Comparison of ENCODE assay signal across 21 cellular contexts in genomic region chr12:92098594-92099370, GRCh38. TPM values are rescaled to one million over a fixed set of nuclear protein-coding genes. Genes with fewer than 3 reads are reported as not detected.
DNase-seq lines count a peak whose midpoint lies in the region; TF ChIP-seq lines count a peak whose summit lies in the region.
"Had no signal": no experiment of that assay in that cellular context is flagged by ENCODE, and none has a peak within 500 bp of the region (broad histone marks: within the 10 kb centered on the region; RNA-seq: fewer than 3 reads in every experiment).

No MANE protein-coding gene starts in this region.

- H4K8ac ChIP-seq in mesenchymal stem cell (ENCODE audit: low read length): no peak overlapping the region

- TF ChIP-seq EP300 in stomach (IDR thresholded peaks at IDR 0.05): no peak

- no peak overlapping the region for H3K4me2 ChIP-seq in mesenchymal stem cell (ENCODE audit: low read length, poor library complexity, severe bottlenecking)
- H3K4me2 ChIP-seq: BLaER1, PC-9 had no signal

- H2AFZ ChIP-seq in mesenchymal stem cell (ENCODE audit: low read depth, low read length): no peak overlapping the region
- H2AFZ ChIP-seq: PC-9 had no signal

- no peaks in the 10 kb centered on the region for H3K36me3 ChIP-seq in liver (ENCODE audit: control insufficient read depth in 4 of 4, insufficient read depth in 3 of 4, low read depth in 1 of 4, low read length in 3 of 4)
- H3K36me3 ChIP-seq in stomach: no peaks in the 10 kb centered on the region
- no peaks in the 10 kb centered on the region for H3K36me3 ChIP-seq in mesenchymal stem cell (ENCODE audit: control insufficient read depth in 1 of 2, insufficient read depth in 2 of 2, low read depth in 1 of 2, low read length in 2 of 2)
- H3K36me3 ChIP-seq: BLaER1, MG63, SJSA1 had no signal

- no peak overlapping the region for H3K4ac ChIP-seq in mesenchymal stem cell (ENCODE audit: low read depth in 1 of 2, low read length in 2 of 2)

- H2BK12ac ChIP-seq in mesenchymal stem cell (ENCODE audit: low read length in 2 of 2): no peak overlapping the region

- H3K14ac ChIP-seq in mesenchymal stem cell (ENCODE audit: low read length in 2 of 2): no peak overlapping the region

- intact Hi-C loops in stomach (cut with DNase I; ENCODE audit: low total_unique reads): no loop called here

- no peaks in the 10 kb centered on the region for H3K79me1 ChIP-seq in mesenchymal stem cell (replicated peaks; ENCODE audit: low read length, poor library complexity, severe bottlenecking)

- H3K4me1 ChIP-seq in liver (ENCODE audit: control insufficient read depth in 4 of 4, insufficient read depth in 4 of 4, low read length in 3 of 4) (peaks cover 3 to 29% (median 17%) of the 10 kb centered on the region in 4 donors), stomach (peaks cover 4 to 39% (median 13%) of the 10 kb centered on the region in 4 donors), mesenchymal stem cell (ENCODE audit: control insufficient read depth, insufficient read depth, low read depth, low read length) (peaks cover 4% of the 10 kb centered on the region)

- H3K4me3 ChIP-seq in liver (ENCODE audit: low read depth in 1 of 3, low read length in 3 of 3) (peak overlapping the region in 1 of 3 donors; percentile 29), stomach (no peak overlapping the region), mesenchymal stem cell (ENCODE audit: insufficient read depth in 1 of 2, low read depth in 1 of 2, low read length in 2 of 2) (no peak overlapping the region)
- H3K4me3 ChIP-seq: BLaER1, MG63, PC-9, SJSA1 had no signal

- H2AK5ac ChIP-seq in mesenchymal stem cell (ENCODE audit: low read length, severe bottlenecking): no peak overlapping the region

- no peak overlapping the region for H3K18ac ChIP-seq in mesenchymal stem cell (ENCODE audit: low read depth in 1 of 2, low read length in 2 of 2)

- 47% methylated on average over 1 of the region's 1 CpG for WGBS in liver
- WGBS in stomach, 5 donors: 37 to 45% (median 40%) methylated on average over 1 of the region's 1 CpG
- 86% methylated on average over 1 of the region's 1 CpG for WGBS in mesenchymal stem cell

- no peak for TF ChIP-seq POLR2A in stomach (IDR thresholded peaks at IDR 0.05)

- TF ChIP-seq RAD21 in liver (IDR thresholded peaks at IDR 0.05): peak; percentile 62 to 64

- peak; percentile 20 for DNase-seq in NCI-H748 (lab: John Stamatoyannopoulos, UW; ENCODE audit: unreplicated experiment)
- DNase-seq in NCI-H748 treated with DMSO at 0.1 percent for 48 hours (lab: John Stamatoyannopoulos, UW): no peak
- peak; percentile 43 for DNase-seq in stomach
- no peak for DNase-seq in mesenchymal stem cell
- DNase-seq in SHP77 treated with DMSO at 0.1 percent for 48 hours (lab: John Stamatoyannopoulos, UW): no peak
- no peak for DNase-seq in activated CD8-positive, alpha-beta memory T cell treated with anti-CD3 and anti-CD28 coated beads, Interleukin-2, amount 50 U/mL, for 48 hours
- DNase-seq: 8988T; CD8-positive, alpha-beta T cell; EL; H7; MG63; NCI-H1105; NCI-H1694; NCI-H2107; NCI-H2227 treated with DMSO at 0.1 percent for 48 hours; NCI-H524 treated with DMSO at 0.1 percent for 48 hours; PC-9 had no signal

- no peak overlapping the region for H2BK120ac ChIP-seq in mesenchymal stem cell (ENCODE audit: low read depth, low read length)

- no peaks in the 10 kb centered on the region for H3K27me3 ChIP-seq in liver (ENCODE audit: control insufficient read depth in 4 of 4, insufficient read depth in 4 of 4, low read length in 3 of 4)
- H3K27me3 ChIP-seq in stomach: no peaks in the 10 kb centered on the region
- no peaks in the 10 kb centered on the region for H3K27me3 ChIP-seq in mesenchymal stem cell (ENCODE audit: control insufficient read depth in 1 of 2, insufficient read depth in 1 of 2, low read length in 2 of 2)
- H3K27me3 ChIP-seq: BLaER1, MG63, SJSA1 had no signal

- H3K9ac ChIP-seq in liver (ENCODE audit: low read depth in 1 of 2, low read length in 2 of 2): no peak overlapping the region
- no peak overlapping the region for H3K9ac ChIP-seq in mesenchymal stem cell (ENCODE audit: low read length)
- H3K9ac ChIP-seq: BLaER1 had no signal

- H2BK5ac ChIP-seq in mesenchymal stem cell (ENCODE audit: low read depth, low read length, poor library complexity, severe bottlenecking): no peak overlapping the region

- TF ChIP-seq CTCF in VCaP (conservative IDR thresholded peaks at IDR 0.05): no peak
- no peak for TF ChIP-seq CTCF in liver (IDR thresholded peaks at IDR 0.05; ENCODE audit: low read depth, low read length, missing input control)
- TF ChIP-seq CTCF in stomach (IDR thresholded peaks at IDR 0.05): no peak

- no peak overlapping the region for H2BK15ac ChIP-seq in mesenchymal stem cell (ENCODE audit: low read depth, poor library complexity, severe bottlenecking)

- H4K91ac ChIP-seq in mesenchymal stem cell (ENCODE audit: low read length): no peak overlapping the region

- H3K23ac ChIP-seq in mesenchymal stem cell (ENCODE audit: low read length in 2 of 2): no peak overlapping the region

- no peaks in the 10 kb centered on the region for H3K9me3 ChIP-seq in liver (ENCODE audit: control insufficient read depth in 4 of 4, low read length in 3 of 4)
- no peaks in the 10 kb centered on the region for H3K9me3 ChIP-seq in stomach
- no peaks in the 10 kb centered on the region for H3K9me3 ChIP-seq in mesenchymal stem cell (ENCODE audit: control insufficient read depth, low read length)
- H3K9me3 ChIP-seq: MG63, SJSA1 had no signal

- H3K27ac ChIP-seq in VCaP (peak overlapping the region; percentile 63), liver (ENCODE audit: low read depth in 1 of 2, low read length in 2 of 2) (peak overlapping the region in 1 of 2 donors; percentile 67), stomach (peak overlapping the region in 1 of 5 donors; percentile 24), mesenchymal stem cell (ENCODE audit: low read length, poor library complexity, severe bottlenecking) (no peak overlapping the region)
- H3K27ac ChIP-seq: BLaER1, PC-9, SJSA1 had no signal

TF ChIP-seq in liver, 16 proteins besides CTCF, POLR2A, EP300 and RAD21 (continues in another document):
- TF ChIP-seq MAX (IDR thresholded peaks at IDR 0.05) (peak; percentile 36), ZBTB33 (IDR thresholded peaks at IDR 0.05) (peak; percentile 67), REST (IDR thresholded peaks at IDR 0.05) (peak; percentile 72), JUND (IDR thresholded peaks at IDR 0.05) (peak; percentile 52 to 67), ATF3 (IDR thresholded peaks at IDR 0.05) (peak; percentile 44), TAF1 (conservative IDR thresholded peaks at IDR 0.05) (no peak), RXRA (IDR thresholded peaks at IDR 0.05) (peak; percentile 76 to 84), FOXA1 (IDR thresholded peaks at IDR 0.05) (peak; percentile 85), GABPA (IDR thresholded peaks at IDR 0.05 in 1 of 2, conservative IDR thresholded peaks at IDR 0.05 in 1 of 2) (peak in 1 of 2 donors; percentile 30), FOXA2 (IDR thresholded peaks at IDR 0.05) (peak; percentile 91)

RNA-seq across cellular contexts. Expression of gene BTG1, which starts 46.9 kb away (rescaled TPM):
- total RNA-seq in liver: 10 to 100 TPM; 16.4 to 41.4 TPM
- polyA plus RNA-seq in liver: 100 to 1,000 TPM in 1 of 2 donors, 10 to 100 TPM in 1; 13.7 to 107 TPM
- total RNA-seq in stomach: 100 to 1,000 TPM in 1 of 5 donors, 10 to 100 TPM in 4; 20.5 to 108 (median 33.3) TPM
- 10 to 100 TPM; 39.7 to 47.5 (median 40.2) TPM for polyA plus RNA-seq in stomach
- polyA plus RNA-seq in mesenchymal stem cell (2013, experiment 1 of 2): 51.7 TPM
- polyA plus RNA-seq in mesenchymal stem cell (2013, experiment 2 of 2): 55.6 TPM

Comparison
In these comparisons a context has a peak if more than half of its experiments do, and no peak if none do; other contexts are left out.
1. DNase-seq: peak in NCI-H748 (single experiment) and stomach (single experiment); none in NCI-H748 treated with DMSO at 0.1 percent for 48 hours (single experiment), mesenchymal stem cell (single experiment), SHP77 treated with DMSO at 0.1 percent for 48 hours (single experiment) and activated CD8-positive, alpha-beta memory T cell treated with anti-CD3 and anti-CD28 coated beads, Interleukin-2, amount 50 U/mL, for 48 hours (single experiment).